ENCODE assay signal across 13 cellular contexts in the genomic region with DNA sequence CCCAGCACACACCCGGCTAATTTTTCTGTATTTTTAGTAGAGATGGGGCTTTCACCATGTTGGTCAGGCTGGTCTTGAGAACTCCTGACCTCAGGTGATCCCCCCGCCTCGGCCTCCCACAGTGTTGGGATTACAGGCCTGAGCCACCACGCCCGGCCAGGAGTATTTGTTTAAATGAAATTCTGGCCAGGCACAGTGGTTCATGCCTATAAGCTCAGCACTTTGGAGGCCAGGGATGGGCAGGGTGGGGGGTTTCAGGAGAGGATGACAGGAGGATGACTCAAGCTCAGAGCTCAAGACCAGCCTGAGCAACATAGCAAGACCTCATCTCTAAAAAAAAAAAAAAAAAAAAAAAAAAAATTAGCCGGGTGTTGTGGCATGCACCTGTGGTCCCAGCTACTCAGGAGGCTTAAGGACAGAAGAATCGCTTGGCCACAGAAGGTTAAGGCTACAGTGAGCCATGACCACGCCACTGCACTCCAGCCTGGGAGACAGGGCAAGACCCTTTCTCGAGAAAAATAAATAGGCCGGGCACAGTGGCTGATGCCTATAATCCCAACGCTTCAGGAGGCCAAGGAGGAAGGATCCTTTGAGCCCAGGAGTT. TPM values are rescaled to one million over a fixed set of nuclear protein-coding genes. Genes with fewer than 3 reads are reported as not detected.
A peak's percentile ranks its signal among the peaks of the same experiment; 100 is the strongest.
DNase-seq lines count a peak whose midpoint lies in the region; ATAC-seq and TF ChIP-seq lines count a peak whose summit lies in the region.
"Had no signal": no experiment of that assay in that cellular context is flagged by ENCODE, and none has a peak within 500 bp of the region (broad histone marks: within the 10 kb centered on the region; RNA-seq: fewer than 3 reads in every experiment).

No MANE protein-coding gene starts in this region.

- peak overlapping the region; percentile 75 for H3K9ac ChIP-seq in PC-3 (ENCODE audit: low read length)

- H4K20me1 ChIP-seq in PC-3 (ENCODE audit: low read length), result no peaks in the 10 kb centered on the region

- POLR2A ChIA-PET in PC-3 (lab: Charles Lee; ENCODE audit: unreplicated experiment), result interaction anchor here (0.7 to 0.8 kb wide), 2 partner anchors 8 to 53 kb away, joined by 3 to 4 read pairs; a partner anchor contains a TSS
- POLR2A ChIA-PET in CD8-positive, alpha-beta T cell (lab: Charles Lee), result no interaction called here

- no peaks in the 10 kb centered on the region for H3K36me3 ChIP-seq in PC-3 (ENCODE audit: low read depth, low read length)
- H3K36me3 ChIP-seq in CD8-positive, alpha-beta T cell (ENCODE audit: insufficient read depth, low read length), result no peaks in the 10 kb centered on the region

- H3K4me1 ChIP-seq in PC-3 (ENCODE audit: insufficient read depth, low read length), result peaks cover 26% of the 10 kb centered on the region
- no peaks in the 10 kb centered on the region for H3K4me1 ChIP-seq in CD8-positive, alpha-beta T cell (ENCODE audit: insufficient read depth, low read length)

- no peaks in the 10 kb centered on the region for H3K27me3 ChIP-seq in PC-3 (ENCODE audit: low read length)
- H3K27me3 ChIP-seq in CD8-positive, alpha-beta T cell (ENCODE audit: insufficient read depth, low read length), result no peaks in the 10 kb centered on the region
- H3K27me3 ChIP-seq: body of pancreas had no signal

- ATAC-seq in PC-3 (peak; percentile 54), omental fat pad (ENCODE audit: low FRiP score) (peak; percentile 16), left lobe of liver (no peak), HG02840 (IDR thresholded peaks at IDR 0.05; ENCODE audit: low FRiP score, unreplicated experiment) (no peak)
- no peak for ATAC-seq in CD8-positive, alpha-beta T cell
- ATAC-seq: body of pancreas had no signal

- DNase-seq in EH (ENCODE audit: low read depth), result peak; percentile 92
- peak; percentile 67 for DNase-seq in PC-3
- DNase-seq in epithelial cell of prostate (ENCODE audit: low read depth, low spot score), result peak; percentile 96
- no peak for DNase-seq in omental fat pad (ENCODE audit: low spot score)
- DNase-seq in activated CD8-positive, alpha-beta memory T cell treated with anti-CD3 and anti-CD28 coated beads, Interleukin-2, amount 50 U/mL, for 4 hours, result no peak
- DNase-seq in left lobe of liver (ENCODE audit: low spot score), result no peak
- DNase-seq in CD8-positive, alpha-beta T cell, result no peak
- DNase-seq: body of pancreas, DMS153, Karpas-422, NCI-H524 treated with DMSO at 0.1 percent for 48 hours, SW 1271 had no signal

- H3K27ac ChIP-seq in PC-3 (ENCODE audit: low read length), result peak overlapping the region; percentile 96
- peak overlapping the region; percentile 99 for H3K27ac ChIP-seq in epithelial cell of prostate
- H3K27ac ChIP-seq in CD8-positive, alpha-beta T cell (ENCODE audit: low read depth, low read length), result no peak overlapping the region
- H3K27ac ChIP-seq: body of pancreas had no signal

- no peaks in the 10 kb centered on the region for H3K9me3 ChIP-seq in PC-3 (ENCODE audit: low read length)
- H3K9me3 ChIP-seq in CD8-positive, alpha-beta T cell (ENCODE audit: low read length), result no peaks in the 10 kb centered on the region
- H3K9me3 ChIP-seq: body of pancreas had no signal

- H3K27ac Mint-ChIP-seq in CD8-positive, alpha-beta T cell, result no peak overlapping the region

- H3K9me2 ChIP-seq in PC-3 (replicated peaks; ENCODE audit: low read length), result no peaks in the 10 kb centered on the region

- H3K4me1 Mint-ChIP-seq in CD8-positive, alpha-beta T cell (ENCODE audit: low read depth), result peaks cover 3% of the 10 kb centered on the region

- no peaks in the 10 kb centered on the region for H3K79me2 ChIP-seq in PC-3 (ENCODE audit: low read length)

- intact Hi-C loops in PC-3 (cut with micrococcal nuclease), result no loop called here
- intact Hi-C loops in CD8-positive, alpha-beta T cell (cut with DNase I, micrococcal nuclease), result no loop called here

- H3K4me3 Mint-ChIP-seq in CD8-positive, alpha-beta T cell, result no peak overlapping the region

- peaks cover 19% of the 10 kb centered on the region for H3K36me3 Mint-ChIP-seq in CD8-positive, alpha-beta T cell

- H3K27me3 Mint-ChIP-seq in CD8-positive, alpha-beta T cell (ENCODE audit: low read depth), result no peaks in the 10 kb centered on the region

- H3K9me3 Mint-ChIP-seq in CD8-positive, alpha-beta T cell, result no peaks in the 10 kb centered on the region

- H3K4me2 ChIP-seq in PC-3 (ENCODE audit: low read length), result no peak overlapping the region

- no peak for TF ChIP-seq CTCF in PC-3 (conservative IDR thresholded peaks at IDR 0.05; ENCODE audit: low read depth, low read length)
- TF ChIP-seq CTCF in omental fat pad (IDR thresholded peaks at IDR 0.05), result no peak
- no peak for TF ChIP-seq CTCF in CD8-positive, alpha-beta T cell (IDR thresholded peaks at IDR 0.05)

- H2AFZ ChIP-seq in PC-3 (ENCODE audit: low read length), result no peak overlapping the region

- no peaks in the 10 kb centered on the region for H3F3A ChIP-seq in PC-3 (ENCODE audit: low read length, unreplicated experiment)

- no TSS peak for BruUV-seq in PC-3 (replicated peaks; lab: Mats Ljungman, UMichigan)

- CTCF ChIA-PET in PC-3 (lab: Charles Lee), result no interaction called here
- CTCF ChIA-PET in CD8-positive, alpha-beta T cell (lab: Charles Lee), result interaction anchor here (0.8 to 1.2 kb wide), 3 partner anchors 83 to 137 kb away, joined by 3 read pairs; no protein-coding TSS in a partner anchor

- H3K4me3 ChIP-seq in PC-3 (ENCODE audit: low read length), result no peak overlapping the region
- H3K4me3 ChIP-seq in CD8-positive, alpha-beta T cell (ENCODE audit: low read depth, low read length), result no peak overlapping the region
- H3K4me3 ChIP-seq: body of pancreas had no signal

RNA-seq across cellular contexts. Expression of a gene that starts 8.2 kb away (rescaled TPM):
- 1.6 and 1.8 TPM in 2 replicates for total RNA-seq in PC-3 (2014; rRNA removed)
- not detected for total RNA-seq in omental fat pad
- total RNA-seq in left lobe of liver, result 0.23 TPM
- total RNA-seq in CD8-positive, alpha-beta T cell, result 1 to 10 TPM in 1 of 2 experiments, under 1 TPM in 1; 0.68 to 1.0 TPM
- total RNA-seq: body of pancreas had no signal

RNA-seq across cellular contexts. Expression of a gene that starts 25.2 kb away (rescaled TPM):
- total RNA-seq in PC-3 (2014; rRNA removed), result 137 and 138 TPM in 2 replicates
- total RNA-seq in omental fat pad, result 100 to 1,000 TPM; 197 to 280 (median 253) TPM
- total RNA-seq in left lobe of liver, result 300 TPM
- 10 to 100 TPM; 55.4 to 66.7 TPM for total RNA-seq in CD8-positive, alpha-beta T cell

RNA-seq across cellular contexts. Expression of a gene that starts 26.8 kb away (rescaled TPM):
- total RNA-seq in PC-3 (2014; rRNA removed) (not detected in 2 replicates), omental fat pad (not detected), left lobe of liver (not detected)
- total RNA-seq in CD8-positive, alpha-beta T cell, result not detected
- total RNA-seq: body of pancreas had no signal

RNA-seq across cellular contexts. Expression of a gene that starts 29.3 kb away (rescaled TPM):
- total RNA-seq in PC-3 (2014; rRNA removed), result 43.0 and 44.8 TPM in 2 replicates
- total RNA-seq in omental fat pad, result 10 to 100 TPM; 26.4 to 64.2 (median 37.3) TPM
- 18.9 TPM for total RNA-seq in left lobe of liver
- total RNA-seq in CD8-positive, alpha-beta T cell, result 10 to 100 TPM; 55.7 to 57.4 TPM

RNA-seq across cellular contexts. Expression of a gene that starts 39.8 kb away (rescaled TPM):
- total RNA-seq in PC-3 (2014; rRNA removed), result 1,109 and 1,250 TPM in 2 replicates
- total RNA-seq in omental fat pad, result 1,000 to 10,000 TPM; 6,104 to 9,580 (median 8,850) TPM
- total RNA-seq in left lobe of liver, result 8,713 TPM
- total RNA-seq in CD8-positive, alpha-beta T cell, result 100 to 1,000 TPM; 665 to 668 TPM

Comparison
In these comparisons a context has a peak if more than half of its experiments do, and no peak if none do; other contexts are left out.
1. DNase-seq: peak in EH (single experiment), PC-3 (single experiment) and epithelial cell of prostate (single experiment); none in omental fat pad (single experiment), activated CD8-positive, alpha-beta memory T cell treated with anti-CD3 and anti-CD28 coated beads, Interleukin-2, amount 50 U/mL, for 4 hours (single experiment), left lobe of liver (single experiment) and CD8-positive, alpha-beta T cell (0 of 7).
2. ATAC-seq: peak in PC-3 (single experiment) and omental fat pad (single experiment); none in left lobe of liver (single experiment), CD8-positive, alpha-beta T cell (single experiment) and HG02840 (single experiment).